Comparison of ENCODE assay signal across 1 cellular context in the genomic region with DNA sequence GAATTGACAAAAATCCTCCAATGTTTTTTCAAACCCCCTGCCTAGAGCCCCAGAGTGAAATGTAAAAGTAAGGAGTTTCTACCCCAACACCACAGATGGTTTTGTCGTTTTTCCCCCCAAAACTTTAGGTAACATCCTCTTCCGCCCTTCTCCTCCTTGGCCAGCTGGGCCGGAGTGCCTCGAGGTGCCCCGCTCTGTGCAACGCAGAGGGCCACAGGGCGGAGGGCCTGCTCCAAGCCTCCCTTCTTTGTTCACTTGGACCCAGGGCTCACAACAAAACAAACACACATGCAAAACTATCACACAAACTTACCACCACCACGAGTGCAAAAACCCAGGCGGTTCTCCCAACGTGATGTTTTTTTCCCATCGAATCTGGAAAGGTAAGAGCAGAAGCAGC.
TF ChIP-seq lines count a peak whose summit lies in the region.

No MANE protein-coding gene starts in this region.

TF ChIP-seq in GM23338, 12 proteins besides CTCF, POLR2A, EP300 and RAD21 (continued from another document):
- TF ChIP-seq, protein P1, sequence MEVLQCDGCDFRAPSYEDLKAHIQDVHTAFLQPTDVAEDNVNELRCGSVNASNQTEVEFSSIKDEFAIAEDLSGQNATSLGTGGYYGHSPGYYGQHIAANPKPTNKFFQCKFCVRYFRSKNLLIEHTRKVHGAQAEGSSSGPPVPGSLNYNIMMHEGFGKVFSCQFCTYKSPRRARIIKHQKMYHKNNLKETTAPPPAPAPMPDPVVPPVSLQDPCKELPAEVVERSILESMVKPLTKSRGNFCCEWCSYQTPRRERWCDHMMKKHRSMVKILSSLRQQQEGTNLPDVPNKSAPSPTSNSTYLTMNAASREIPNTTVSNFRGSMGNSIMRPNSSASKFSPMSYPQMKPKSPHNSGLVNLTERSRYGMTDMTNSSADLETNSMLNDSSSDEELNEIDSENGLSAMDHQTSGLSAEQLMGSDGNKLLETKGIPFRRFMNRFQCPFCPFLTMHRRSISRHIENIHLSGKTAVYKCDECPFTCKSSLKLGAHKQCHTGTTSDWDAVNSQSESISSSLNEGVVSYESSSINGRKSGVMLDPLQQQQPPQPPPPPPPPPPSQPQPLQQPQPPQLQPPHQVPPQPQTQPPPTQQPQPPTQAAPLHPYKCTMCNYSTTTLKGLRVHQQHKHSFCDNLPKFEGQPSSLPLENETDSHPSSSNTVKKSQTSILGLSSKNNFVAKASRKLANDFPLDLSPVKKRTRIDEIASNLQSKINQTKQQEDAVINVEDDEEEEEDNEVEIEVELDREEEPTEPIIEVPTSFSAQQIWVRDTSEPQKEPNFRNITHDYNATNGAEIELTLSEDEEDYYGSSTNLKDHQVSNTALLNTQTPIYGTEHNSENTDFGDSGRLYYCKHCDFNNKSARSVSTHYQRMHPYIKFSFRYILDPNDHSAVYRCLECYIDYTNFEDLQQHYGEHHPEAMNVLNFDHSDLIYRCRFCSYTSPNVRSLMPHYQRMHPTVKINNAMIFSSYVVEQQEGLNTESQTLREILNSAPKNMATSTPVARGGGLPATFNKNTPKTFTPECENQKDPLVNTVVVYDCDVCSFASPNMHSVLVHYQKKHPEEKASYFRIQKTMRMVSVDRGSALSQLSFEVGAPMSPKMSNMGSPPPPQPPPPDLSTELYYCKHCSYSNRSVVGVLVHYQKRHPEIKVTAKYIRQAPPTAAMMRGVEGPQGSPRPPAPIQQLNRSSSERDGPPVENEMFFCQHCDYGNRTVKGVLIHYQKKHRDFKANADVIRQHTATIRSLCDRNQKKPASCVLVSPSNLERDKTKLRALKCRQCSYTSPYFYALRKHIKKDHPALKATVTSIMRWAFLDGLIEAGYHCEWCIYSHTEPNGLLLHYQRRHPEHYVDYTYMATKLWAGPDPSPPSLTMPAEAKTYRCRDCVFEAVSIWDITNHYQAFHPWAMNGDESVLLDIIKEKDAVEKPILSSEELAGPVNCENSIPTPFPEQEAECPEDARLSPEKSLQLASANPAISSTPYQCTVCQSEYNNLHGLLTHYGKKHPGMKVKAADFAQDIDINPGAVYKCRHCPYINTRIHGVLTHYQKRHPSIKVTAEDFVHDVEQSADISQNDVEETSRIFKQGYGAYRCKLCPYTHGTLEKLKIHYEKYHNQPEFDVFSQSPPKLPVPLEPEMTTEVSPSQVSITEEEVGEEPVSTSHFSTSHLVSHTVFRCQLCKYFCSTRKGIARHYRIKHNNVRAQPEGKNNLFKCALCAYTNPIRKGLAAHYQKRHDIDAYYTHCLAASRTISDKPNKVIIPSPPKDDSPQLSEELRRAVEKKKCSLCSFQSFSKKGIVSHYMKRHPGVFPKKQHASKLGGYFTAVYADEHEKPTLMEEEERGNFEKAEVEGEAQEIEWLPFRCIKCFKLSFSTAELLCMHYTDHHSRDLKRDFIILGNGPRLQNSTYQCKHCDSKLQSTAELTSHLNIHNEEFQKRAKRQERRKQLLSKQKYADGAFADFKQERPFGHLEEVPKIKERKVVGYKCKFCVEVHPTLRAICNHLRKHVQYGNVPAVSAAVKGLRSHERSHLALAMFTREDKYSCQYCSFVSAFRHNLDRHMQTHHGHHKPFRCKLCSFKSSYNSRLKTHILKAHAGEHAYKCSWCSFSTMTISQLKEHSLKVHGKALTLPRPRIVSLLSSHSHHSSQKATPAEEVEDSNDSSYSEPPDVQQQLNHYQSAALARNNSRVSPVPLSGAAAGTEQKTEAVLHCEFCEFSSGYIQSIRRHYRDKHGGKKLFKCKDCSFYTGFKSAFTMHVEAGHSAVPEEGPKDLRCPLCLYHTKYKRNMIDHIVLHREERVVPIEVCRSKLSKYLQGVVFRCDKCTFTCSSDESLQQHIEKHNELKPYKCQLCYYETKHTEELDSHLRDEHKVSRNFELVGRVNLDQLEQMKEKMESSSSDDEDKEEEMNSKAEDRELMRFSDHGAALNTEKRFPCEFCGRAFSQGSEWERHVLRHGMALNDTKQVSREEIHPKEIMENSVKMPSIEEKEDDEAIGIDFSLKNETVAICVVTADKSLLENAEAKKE (CRISPR knock-in tag; IDR thresholded peaks at IDR 0.05): no peak
- TF ChIP-seq NANOG (IDR thresholded peaks at IDR 0.05; ENCODE audit: borderline replicate concordance) (no peak), ZNF114 (CRISPR knock-in tag; IDR thresholded peaks at IDR 0.05) (no peak), JUNB (IDR thresholded peaks at IDR 0.05; ENCODE audit: unreplicated experiment) (no peak), STAT1 (IDR thresholded peaks at IDR 0.05; ENCODE audit: unreplicated experiment) (no peak), EZH2 (IDR thresholded peaks at IDR 0.05; ENCODE audit: low read depth, unreplicated experiment) (no peak), ZNF331 (CRISPR knock-in tag; IDR thresholded peaks at IDR 0.05; ENCODE audit: low read depth) (no peak)
